Comparison of ENCODE assay signal across 20 cellular contexts in the genomic region with DNA sequence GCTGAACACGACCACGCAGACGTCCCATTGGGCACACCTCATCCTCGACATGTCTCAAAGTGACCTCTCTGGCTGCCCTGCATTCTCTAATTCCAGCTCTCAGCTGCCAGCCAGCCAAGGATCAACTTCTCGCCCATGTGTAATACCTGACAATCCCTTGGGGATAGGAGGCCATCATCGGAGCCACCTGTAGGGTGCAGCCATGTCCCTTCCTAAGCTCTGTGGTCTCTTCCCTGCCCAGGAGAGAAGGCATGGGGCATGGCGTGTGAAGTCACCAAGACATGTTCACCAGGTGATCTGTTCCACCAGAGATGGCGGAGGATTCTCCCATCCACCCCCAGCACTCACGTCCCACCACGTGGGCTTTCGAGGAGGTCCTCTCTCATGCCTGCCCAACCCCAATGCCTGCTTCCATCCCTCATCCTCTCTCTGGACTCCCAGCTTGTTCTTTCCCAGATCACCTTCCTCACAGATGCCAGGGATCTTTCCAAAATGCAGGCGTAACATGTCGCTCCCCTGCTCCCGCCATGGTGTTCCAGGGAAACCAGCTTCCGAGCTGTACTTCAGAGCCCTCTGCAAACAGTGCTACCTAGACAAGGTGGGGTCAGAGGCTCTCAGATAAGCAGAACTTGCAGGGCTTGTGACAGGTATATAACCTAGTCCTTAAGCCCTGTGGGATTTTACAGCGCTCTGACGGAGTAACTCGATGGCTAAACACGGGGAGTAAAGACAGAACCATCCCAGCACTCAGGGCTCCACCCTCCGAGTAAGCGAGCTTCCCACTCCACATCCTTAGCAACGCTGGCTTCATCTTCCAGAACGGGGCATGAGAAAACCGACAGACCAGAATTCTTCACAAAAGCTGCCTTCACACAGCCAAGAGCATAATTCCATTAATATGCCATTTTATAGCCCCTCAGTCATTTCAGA. TPM values are rescaled to one million over a fixed set of nuclear protein-coding genes. Genes with fewer than 3 reads are reported as not detected.
DNase-seq lines count a peak whose midpoint lies in the region; ATAC-seq and TF ChIP-seq lines count a peak whose summit lies in the region.
"Had no signal": no experiment of that assay in that cellular context is flagged by ENCODE, and none has a peak within 500 bp of the region (broad histone marks: within the 10 kb centered on the region; RNA-seq: fewer than 3 reads in every experiment).

No MANE protein-coding gene starts in this region.

- no peaks in the 10 kb centered on the region for H3K9me3 Mint-ChIP-seq in stimulated activated naive CD8-positive, alpha-beta T cell treated with anti-CD3 and anti-CD28 coated beads, Interleukin-15, amount 100 ng/mL, for 72 hours
- H3K9me3 Mint-ChIP-seq: stimulated activated memory B cell treated with anti-CD40 and anti-IgM and Interleukin-4, amounts not matched to agents 10 μg/mL and 1 μg/mL and 100 μg/mL, for 72 hours had no signal

- no peak for DNase-seq in stimulated activated naive CD8-positive, alpha-beta T cell treated with anti-CD3 and anti-CD28 coated beads, Interleukin-15, amount 100 ng/mL, for 72 hours
- DNase-seq in stimulated activated naive CD8-positive, alpha-beta T cell treated with anti-CD3 and anti-CD28 coated beads, Interleukin-15, Interleukin-2, amounts not matched to agents 100 U/mL and 50 U/mL, for 24 hours, result no peak
- DNase-seq in brain microvascular endothelial cell (peak; percentile 18), left colon (no peak), upper lobe of right lung (peak; percentile 57), ecto neural progenitor cell (ENCODE audit: low spot score) (no peak)
- DNase-seq: activated naive CD8-positive, alpha-beta T cell treated with anti-CD3 and anti-CD28 coated beads, Interleukin-2, amount 10 ng/mL, durations not matched to agents 7 days and 5 days; KBM-7; kidney; NCI-H2081; NCI-H526 treated with DMSO at 0.1 percent for 48 hours; T-helper 9 cell had no signal

- TF ChIP-seq POLR2A in GM18505 (IDR thresholded peaks at IDR 0.05; ENCODE audit: borderline replicate concordance, extremely low read depth, insufficient read depth, insufficient read length), result no peak

- no peaks in the 10 kb centered on the region for H3K4me1 Mint-ChIP-seq in stimulated activated naive CD8-positive, alpha-beta T cell treated with anti-CD3 and anti-CD28 coated beads, Interleukin-15, amount 100 ng/mL, for 72 hours
- H3K4me1 Mint-ChIP-seq: activated naive CD8-positive, alpha-beta T cell treated with anti-CD3 and anti-CD28 coated beads, Interleukin-2, amount 10 ng/mL, durations not matched to agents 7 days and 5 days; stimulated activated memory B cell treated with anti-CD40 and anti-IgM and Interleukin-4, amounts not matched to agents 10 μg/mL and 1 μg/mL and 100 μg/mL, for 72 hours had no signal

- no peaks in the 10 kb centered on the region for H3K4me1 ChIP-seq in upper lobe of right lung
- H3K4me1 ChIP-seq: breast epithelium, tibial nerve had no signal

- TF ChIP-seq CTCF in brain microvascular endothelial cell (IDR thresholded peaks at IDR 0.05; ENCODE audit: low read depth, low read length, missing control alignments) (no peak), upper lobe of right lung (IDR thresholded peaks at IDR 0.05) (no peak)

- H3K27me3 Mint-ChIP-seq in stimulated activated naive CD8-positive, alpha-beta T cell treated with anti-CD3 and anti-CD28 coated beads, Interleukin-15, amount 100 ng/mL, for 72 hours, result peaks cover 20% of the 10 kb centered on the region

- H3K36me3 ChIP-seq in brain microvascular endothelial cell (replicated peaks), result no peaks in the 10 kb centered on the region
- no peaks in the 10 kb centered on the region for H3K36me3 ChIP-seq in upper lobe of right lung
- H3K36me3 ChIP-seq: breast epithelium had no signal

- H3K27me3 ChIP-seq in brain microvascular endothelial cell (replicated peaks) (no peaks in the 10 kb centered on the region), upper lobe of right lung (no peaks in the 10 kb centered on the region)
- H3K27me3 ChIP-seq: breast epithelium, tibial nerve had no signal

- no peaks in the 10 kb centered on the region for H3K9me3 ChIP-seq in upper lobe of right lung
- H3K9me3 ChIP-seq: breast epithelium had no signal

- no peak for ATAC-seq in stimulated activated naive CD8-positive, alpha-beta T cell treated with anti-CD3 and anti-CD28 coated beads, Interleukin-15, amount 100 ng/mL, for 72 hours
- ATAC-seq in stimulated activated naive CD8-positive, alpha-beta T cell treated with anti-CD3 and anti-CD28 coated beads, Interleukin-15, Interleukin-2, amounts not matched to agents 100 U/mL and 50 U/mL, for 24 hours, result no peak
- ATAC-seq in left colon (peak; percentile 65), upper lobe of right lung (peak; percentile 76), HG03460 (IDR thresholded peaks at IDR 0.05; ENCODE audit: unreplicated experiment) (no peak), GM18505 (IDR thresholded peaks at IDR 0.05; ENCODE audit: unreplicated experiment) (no peak)
- ATAC-seq: stimulated activated memory B cell treated with anti-CD40 and anti-IgM and Interleukin-4, amounts not matched to agents 10 μg/mL and 1 μg/mL and 100 μg/mL, for 72 hours had no signal

- H3K4me3 Mint-ChIP-seq in stimulated activated naive CD8-positive, alpha-beta T cell treated with anti-CD3 and anti-CD28 coated beads, Interleukin-15, amount 100 ng/mL, for 72 hours, result no peak overlapping the region
- H3K4me3 Mint-ChIP-seq: activated naive CD8-positive, alpha-beta T cell treated with anti-CD3 and anti-CD28 coated beads, Interleukin-2, amount 10 ng/mL, durations not matched to agents 7 days and 5 days; CD14-positive monocyte; stimulated activated memory B cell treated with anti-CD40 and anti-IgM and Interleukin-4, amounts not matched to agents 10 μg/mL and 1 μg/mL and 100 μg/mL, for 72 hours had no signal

- intact Hi-C loops in left colon (cut with DNase I, micrococcal nuclease), result no loop called here
- intact Hi-C loops in upper lobe of right lung (cut with DNase I), result no loop called here

- in situ Hi-C loops in brain microvascular endothelial cell (cut with HindIII; ENCODE audit: low pct_ligation_motif_present, low sequenced_read_pairs), result no loop called here

- H3K27ac Mint-ChIP-seq in stimulated activated naive CD8-positive, alpha-beta T cell treated with anti-CD3 and anti-CD28 coated beads, Interleukin-15, amount 100 ng/mL, for 72 hours, result peak overlapping the region; percentile 37 to 41
- H3K27ac Mint-ChIP-seq: activated naive CD8-positive, alpha-beta T cell treated with anti-CD3 and anti-CD28 coated beads, Interleukin-2, amount 10 ng/mL, durations not matched to agents 7 days and 5 days; mesothelial cell of epicardium; stimulated activated memory B cell treated with anti-CD40 and anti-IgM and Interleukin-4, amounts not matched to agents 10 μg/mL and 1 μg/mL and 100 μg/mL, for 72 hours had no signal

- no peak overlapping the region for H3K4me3 ChIP-seq in brain microvascular endothelial cell (ENCODE audit: low read depth, low read length)
- H3K4me3 ChIP-seq in upper lobe of right lung, result no peak overlapping the region
- H3K4me3 ChIP-seq: breast epithelium, SK-N-MC, tibial nerve had no signal

- H3K27ac ChIP-seq in brain microvascular endothelial cell (no peak overlapping the region), upper lobe of right lung (no peak overlapping the region)
- H3K27ac ChIP-seq: breast epithelium, SK-N-MC, tibial nerve had no signal

RNA-seq across cellular contexts. Expression of gene BRI3, which starts 41.1 kb away (rescaled TPM):
- 100 to 1,000 TPM; 193 to 210 TPM for total RNA-seq in left colon
- total RNA-seq in upper lobe of right lung, result 530 TPM

Comparison
In these comparisons a context has a peak if more than half of its experiments do, and no peak if none do; other contexts are left out.
1. ATAC-seq: peak in left colon (single experiment) and upper lobe of right lung (single experiment); none in stimulated activated naive CD8-positive, alpha-beta T cell treated with anti-CD3 and anti-CD28 coated beads, Interleukin-15, amount 100 ng/mL, for 72 hours (single experiment), stimulated activated naive CD8-positive, alpha-beta T cell treated with anti-CD3 and anti-CD28 coated beads, Interleukin-15, Interleukin-2, amounts not matched to agents 100 U/mL and 50 U/mL, for 24 hours (single experiment), HG03460 (single experiment) and GM18505 (single experiment).
2. DNase-seq: peak in brain microvascular endothelial cell (single experiment) and upper lobe of right lung (single experiment); none in stimulated activated naive CD8-positive, alpha-beta T cell treated with anti-CD3 and anti-CD28 coated beads, Interleukin-15, amount 100 ng/mL, for 72 hours (0 of 2), stimulated activated naive CD8-positive, alpha-beta T cell treated with anti-CD3 and anti-CD28 coated beads, Interleukin-15, Interleukin-2, amounts not matched to agents 100 U/mL and 50 U/mL, for 24 hours (single experiment), left colon (0 of 2) and ecto neural progenitor cell (single experiment).